ENCODE assay signal across 23 cellular contexts in the genomic region with DNA sequence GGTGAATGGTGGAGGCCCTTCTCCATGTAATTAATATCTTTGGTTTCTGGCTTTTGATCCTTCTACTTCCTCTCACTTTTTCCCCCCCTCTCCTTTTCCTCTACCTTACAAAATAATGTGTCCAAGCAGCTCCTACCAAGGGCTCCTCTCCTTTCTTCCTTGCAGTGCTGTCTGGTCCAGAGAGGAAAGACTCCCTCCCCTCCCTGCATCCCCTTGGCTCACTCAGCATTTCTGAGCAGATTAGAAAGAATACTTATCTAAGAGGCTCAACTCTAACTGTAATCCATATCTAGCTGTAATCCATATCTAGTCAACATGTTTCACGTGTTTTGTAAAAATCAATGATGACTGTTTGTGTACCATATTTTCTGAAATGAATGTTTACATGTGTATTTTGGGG.
"Had no signal": no experiment of that assay in that cellular context is flagged by ENCODE, and none has a peak within 500 bp of the region (broad histone marks: within the 10 kb centered on the region; RNA-seq: fewer than 3 reads in every experiment).

No MANE protein-coding gene starts in this region.

- H3K27me3 ChIP-seq: brain microvascular endothelial cell, dorsolateral prefrontal cortex, hepatocyte, tibial nerve had no signal

- H3K9me3 Mint-ChIP-seq: endodermal cell, neural crest cell, T-cell had no signal

- ATAC-seq: left cardiac atrium; stimulated activated naive CD8-positive, alpha-beta T cell treated with anti-CD3 and anti-CD28 coated beads, Interleukin-15, Interleukin-2, amounts not matched to agents 100 U/mL and 50 U/mL, for 24 hours; T-cell had no signal

- H3K4me1 Mint-ChIP-seq: endodermal cell, neural crest cell had no signal

- H3K27ac ChIP-seq: brain microvascular endothelial cell, dorsolateral prefrontal cortex, epithelial cell of prostate, hepatocyte, tibial nerve had no signal

- H3K4me1 ChIP-seq: tibial nerve had no signal

- H3K9me3 ChIP-seq: tibial nerve had no signal

- H3K27me3 Mint-ChIP-seq: progenitor cell of endocrine pancreas, T-cell had no signal

- H3K4me3 ChIP-seq: dorsolateral prefrontal cortex, hepatocyte, tibial nerve had no signal

- DNase-seq: activated CD4-positive, alpha-beta T cell treated with anti-CD3 and anti-CD28 coated beads, Interleukin-2, amount 50 U/mL, for 4 hours; activated CD4-positive, CD25-positive, alpha-beta regulatory T cell treated with anti-CD3 and anti-CD28 coated beads, Interleukin-2, amount 50 U/mL, for 72 hours; activated gamma-delta T cell; activated T-cell treated with anti-CD3 and anti-CD28 coated beads, Interleukin-2, amount 50 U/mL, for 48 hours; anterior cingulate cortex; brain microvascular endothelial cell; central memory CD4-positive, alpha-beta T cell; dorsolateral prefrontal cortex; foreskin fibroblast; left cardiac atrium; stimulated activated CD4-positive, alpha-beta T cell treated with anti-CD3 and anti-CD28 coated beads, Interleukin-12 subunit alpha, Interleukin-12 subunit beta, amount 100 ng/mL, for 4 hours; stimulated activated CD4-positive, alpha-beta T cell treated with anti-CD3 and anti-CD28 coated beads, Interleukin-1b, Interleukin-23, amount 100 ng/mL, for 48 hours; stimulated activated CD8-positive, alpha-beta memory T cell treated with anti-CD3 and anti-CD28 coated beads, Interleukin-4, amount 100 ng/mL, for 48 hours; stimulated activated naive CD8-positive, alpha-beta T cell treated with anti-CD3 and anti-CD28 coated beads, Interleukin-15, Interleukin-2, amounts not matched to agents 100 U/mL and 50 U/mL, for 24 hours; substantia nigra; T-cell; T-helper 9 cell had no signal

- H3K27ac Mint-ChIP-seq: endodermal cell, progenitor cell of endocrine pancreas, T-cell had no signal

- H3K4me3 Mint-ChIP-seq: endodermal cell, neural crest cell, T-cell had no signal
